Comparison of ENCODE assay signal across 30 cellular contexts in genomic region chr3:87148020-87148419, GRCh38.
"Had no signal": no experiment of that assay in that cellular context is flagged by ENCODE, and none has a peak within 500 bp of the region (broad histone marks: within the 10 kb centered on the region; RNA-seq: fewer than 3 reads in every experiment).

No MANE protein-coding gene starts in this region.

- H3K27ac Mint-ChIP-seq: activated CD4-positive, alpha-beta memory T cell treated with anti-CD3 and anti-CD28 coated beads, Interleukin-2, amount 10 ng/mL, durations not matched to agents 7 days and 5 days; activated CD4-positive, alpha-beta T cell treated with anti-CD3 and anti-CD28 coated beads for 36 hours; activated CD4-positive, alpha-beta T cell treated with anti-CD3 and anti-CD28 coated beads, Interleukin-2, amount 10 ng/mL, durations not matched to agents 24 days and 14 days; activated naive CD8-positive, alpha-beta T cell; activated T-helper 17 cell treated with anti-CD3 and anti-CD28 coated beads, Interleukin-2, amount 50 U/mL, for 72 hours; dendritic cell treated with granulocyte-macrophage colony-stimulating factor and Interleukin-4, amounts not matched to agents 40 ng/mL and 50 ng/mL, for 4 days; endodermal cell; T-helper 17 cell; T-helper 2 cell treated with Interferon-gamma antibody and Interleukin-4, amounts not matched to agents 5 μg/mL and 100 μg/mL, for 36 hours had no signal

- H3K9me3 Mint-ChIP-seq: activated T-cell treated with anti-CD3 and anti-CD28 coated beads, Interleukin-2, amount 50 U/mL, for 4 hours; activated T-helper 17 cell treated with anti-CD3 and anti-CD28 coated beads, Interleukin-2, amount 50 U/mL, for 72 hours had no signal

- H3K4me1 Mint-ChIP-seq: activated CD4-positive, alpha-beta memory T cell treated with anti-CD3 and anti-CD28 coated beads, Interleukin-2, amount 10 ng/mL, durations not matched to agents 7 days and 5 days; activated CD4-positive, alpha-beta T cell treated with anti-CD3 and anti-CD28 coated beads for 36 hours; activated CD4-positive, alpha-beta T cell treated with anti-CD3 and anti-CD28 coated beads, Interleukin-2, amount 10 ng/mL, durations not matched to agents 24 days and 14 days; activated T-helper 17 cell treated with anti-CD3 and anti-CD28 coated beads, Interleukin-2, amount 50 U/mL, for 72 hours; central memory CD8-positive, alpha-beta T cell; T-helper 17 cell had no signal

- H3K4me3 ChIP-seq: coronary artery, dorsolateral prefrontal cortex had no signal

- H3K36me3 ChIP-seq: brain microvascular endothelial cell, WERI-Rb-1 had no signal

- ATAC-seq: activated CD4-positive, alpha-beta T cell treated with anti-CD3 and anti-CD28 coated beads for 36 hours; activated T-cell treated with anti-CD3 and anti-CD28 coated beads, Interleukin-2, amount 50 U/mL, for 4 hours; activated T-helper 17 cell treated with anti-CD3 and anti-CD28 coated beads, Interleukin-2, amount 50 U/mL, for 72 hours; esophagus mucosa; T-helper 17 cell had no signal

- H3K27ac ChIP-seq: brain microvascular endothelial cell, coronary artery, dorsolateral prefrontal cortex, WERI-Rb-1 had no signal

- DNase-seq: activated CD4-positive, alpha-beta memory T cell treated with anti-CD3 and anti-CD28 coated beads, Interleukin-2, amount 10 ng/mL, durations not matched to agents 7 days and 5 days; activated CD4-positive, alpha-beta T cell treated with anti-CD3 and anti-CD28 coated beads for 36 hours; activated CD4-positive, alpha-beta T cell treated with anti-CD3 and anti-CD28 coated beads, Interleukin-2, amount 10 ng/mL, durations not matched to agents 24 days and 14 days; activated CD4-positive, CD25-positive, alpha-beta regulatory T cell; activated CD4-positive, CD25-positive, alpha-beta regulatory T cell treated with anti-CD3 and anti-CD28 coated beads, Interleukin-2, amount 50 U/mL, for 72 hours; activated CD8-positive, alpha-beta memory T cell treated with anti-CD3 and anti-CD28 coated beads for 24 hours; activated effector memory CD4-positive, alpha-beta T cell treated with Interleukin-2 at 50 U/mL for 16 hours; activated gamma-delta T cell treated with Interleukin-2 at 50 U/mL for 16 hours; activated naive CD4-positive, alpha-beta T cell treated with anti-CD3 and anti-CD28 coated beads, Interleukin-2, amount 50 U/mL, for 16 hours; activated naive CD4-positive, alpha-beta T cell treated with Interleukin-2 at 50 U/mL for 16 hours; activated T-cell treated with anti-CD3 and anti-CD28 coated beads, Interleukin-2, amount 50 U/mL, for 4 hours; amniotic stem cell; anterior cingulate cortex; brain microvascular endothelial cell; dorsolateral prefrontal cortex; effector memory CD4-positive, alpha-beta T cell; endodermal cell; foreskin fibroblast; head of caudate nucleus; T-helper 1 cell; T-helper 17 cell; T1000; WERI-Rb-1 had no signal

- H3K27me3 Mint-ChIP-seq: activated CD4-positive, alpha-beta memory T cell treated with anti-CD3 and anti-CD28 coated beads, Interleukin-2, amount 10 ng/mL, durations not matched to agents 7 days and 5 days; activated CD4-positive, alpha-beta T cell treated with anti-CD3 and anti-CD28 coated beads, Interleukin-2, amount 10 ng/mL, durations not matched to agents 24 days and 14 days; central memory CD8-positive, alpha-beta T cell; dendritic cell treated with granulocyte-macrophage colony-stimulating factor and Interleukin-4, amounts not matched to agents 40 ng/mL and 50 ng/mL, for 4 days had no signal

- H3K36me3 Mint-ChIP-seq: activated naive CD8-positive, alpha-beta T cell had no signal

- H3K4me3 Mint-ChIP-seq: activated CD4-positive, alpha-beta memory T cell treated with anti-CD3 and anti-CD28 coated beads, Interleukin-2, amount 10 ng/mL, durations not matched to agents 7 days and 5 days; activated CD4-positive, alpha-beta T cell treated with anti-CD3 and anti-CD28 coated beads for 36 hours; activated CD4-positive, alpha-beta T cell treated with anti-CD3 and anti-CD28 coated beads, Interleukin-2, amount 10 ng/mL, durations not matched to agents 24 days and 14 days; activated naive CD8-positive, alpha-beta T cell; activated T-cell treated with anti-CD3 and anti-CD28 coated beads, Interleukin-2, amount 50 U/mL, for 4 hours; activated T-helper 17 cell treated with anti-CD3 and anti-CD28 coated beads, Interleukin-2, amount 50 U/mL, for 72 hours; central memory CD8-positive, alpha-beta T cell; dendritic cell treated with granulocyte-macrophage colony-stimulating factor and Interleukin-4, amounts not matched to agents 40 ng/mL and 50 ng/mL, for 4 days; endodermal cell; T-helper 17 cell; T-helper 2 cell treated with Interferon-gamma antibody and Interleukin-4, amounts not matched to agents 5 μg/mL and 100 μg/mL, for 36 hours had no signal

- H3K27me3 ChIP-seq: brain microvascular endothelial cell, dorsolateral prefrontal cortex had no signal
